ENCODE assay signal across 16 cellular contexts in genomic region chr16:85607796-85608514, GRCh38. TPM values are rescaled to one million over a fixed set of nuclear protein-coding genes. Genes with fewer than 3 reads are reported as not detected.
DNase-seq lines count a peak whose midpoint lies in the region; ATAC-seq and TF ChIP-seq lines count a peak whose summit lies in the region.
"Had no signal": no experiment of that assay in that cellular context is flagged by ENCODE, and none has a peak within 500 bp of the region (broad histone marks: within the 10 kb centered on the region; RNA-seq: fewer than 3 reads in every experiment).

No MANE protein-coding gene starts in this region.

- TF ChIP-seq CTCF in GM23338 (conservative IDR thresholded peaks at IDR 0.05; ENCODE audit: low read depth in 2 of 2) (no peak), sigmoid colon (IDR thresholded peaks at IDR 0.05) (no peak)

- 75 to 84% methylated on average over 14 of the region's 14 CpGs for WGBS in sigmoid colon, 2 donors

- no peaks in the 10 kb centered on the region for H3K9me2 ChIP-seq in GM23338 (ENCODE audit: insufficient read depth)

- H3K4me3 Mint-ChIP-seq in GM23338: peak overlapping the region; percentile 67
- H3K4me3 Mint-ChIP-seq: activated naive CD8-positive, alpha-beta T cell treated with anti-CD3 and anti-CD28 coated beads, Interleukin-2, amount 50 U/mL, for 24 hours had no signal

- peaks cover 57% of the 10 kb centered on the region for H3K4me1 ChIP-seq in GM23338 (ENCODE audit: insufficient read depth)
- peaks cover 0 to 91% (median 81%) of the 10 kb centered on the region in 4 donors for H3K4me1 ChIP-seq in sigmoid colon

- H3K36me3 ChIP-seq in GM23338 (ENCODE audit: insufficient read depth) (no peaks in the 10 kb centered on the region), sigmoid colon (no peaks in the 10 kb centered on the region)

- peak overlapping the region; percentile 85; the same call in 1 of the 2 replicates for H3K27ac Mint-ChIP-seq in GM23338
- H3K27ac Mint-ChIP-seq: activated naive CD8-positive, alpha-beta T cell treated with anti-CD3 and anti-CD28 coated beads, Interleukin-2, amount 50 U/mL, for 24 hours had no signal

- peaks cover 2% of the 10 kb centered on the region; the same call in 2 of the 3 replicates for H3K36me3 Mint-ChIP-seq in GM23338 (ENCODE audit: low read depth)

- H3K27me3 ChIP-seq in GM23338 (ENCODE audit: insufficient read depth): peaks cover 7% of the 10 kb centered on the region; the same call in 1 of the 2 replicates
- no peaks in the 10 kb centered on the region for H3K27me3 ChIP-seq in sigmoid colon

- DNase-seq in GM23338 (ENCODE audit: low spot score): no peak
- DNase-seq in NCI-H226: peak; percentile 25
- no peak for DNase-seq in sigmoid colon
- no peak for DNase-seq in C1 segment of cervical spinal cord (lab: John Stamatoyannopoulos, UW)
- DNase-seq: activated naive CD8-positive, alpha-beta T cell treated with anti-CD3 and anti-CD28 coated beads, Interleukin-2, amount 50 U/mL, for 24 hours; activated T-cell treated with anti-CD3 and anti-CD28 coated beads, Interleukin-2, amount 50 U/mL, for 48 hours; CD4-positive, alpha-beta memory T cell; midbrain; NCI-H2081 treated with DMSO at 0.1 percent for 48 hours; SHP77; stimulated activated CD4-positive, alpha-beta T cell treated with anti-CD3 and anti-CD28 coated beads, Interleukin-12 subunit alpha, Interleukin-12 subunit beta, amount 100 ng/mL, for 4 hours; T-helper 9 cell had no signal

- no peaks in the 10 kb centered on the region for H4K20me1 ChIP-seq in GM23338 (replicated peaks; ENCODE audit: insufficient read depth)

- H3K79me2 ChIP-seq in GM23338 (replicated peaks; ENCODE audit: insufficient read depth): peaks cover 48% of the 10 kb centered on the region

- H3K9me3 Mint-ChIP-seq in GM23338: no peaks in the 10 kb centered on the region
- H3K9me3 Mint-ChIP-seq: activated naive CD8-positive, alpha-beta T cell treated with anti-CD3 and anti-CD28 coated beads, Interleukin-2, amount 50 U/mL, for 24 hours; CD4-positive, alpha-beta memory T cell had no signal

- TF ChIP-seq POLR2A in sigmoid colon (IDR thresholded peaks at IDR 0.05): no peak

- H3K9me3 ChIP-seq in iPS-18c (ENCODE audit: control insufficient read depth, insufficient read depth, low read length) (no peaks in the 10 kb centered on the region), sigmoid colon (no peaks in the 10 kb centered on the region)

- peaks cover 19% of the 10 kb centered on the region for H3K27me3 Mint-ChIP-seq in GM23338 (ENCODE audit: insufficient read depth, low read depth, poor library complexity)
- H3K27me3 Mint-ChIP-seq: activated naive CD8-positive, alpha-beta T cell treated with anti-CD3 and anti-CD28 coated beads, Interleukin-2, amount 50 U/mL, for 24 hours; CD4-positive, alpha-beta memory T cell; progenitor cell of endocrine pancreas had no signal

- peak overlapping the region; percentile 71 for H3K4me2 ChIP-seq in GM23338

- no peak for TF ChIP-seq EP300 in sigmoid colon (IDR thresholded peaks at IDR 0.05)

- no peak overlapping the region for H2AFZ ChIP-seq in GM23338

- H3K4me3 ChIP-seq in GM23338 (peak overlapping the region; percentile 32), iPS-18c (ENCODE audit: insufficient read depth, low read depth, low read length) (peak overlapping the region; percentile 31), sigmoid colon (no peak overlapping the region)

- intact Hi-C loops in sigmoid colon (cut with DNase I): no loop called here

- peaks cover 29% of the 10 kb centered on the region; the same call in 1 of the 2 replicates for H3F3A ChIP-seq in GM23338 (replicated peaks; ENCODE audit: low read depth)

- H3K27ac ChIP-seq in GM23338 (ENCODE audit: low read depth) (peak overlapping the region; percentile 83; the same call in 1 of the 2 replicates), sigmoid colon (peak overlapping the region in 3 of 4 donors; percentile 73 to 80 (median 78))

- peaks cover 58% of the 10 kb centered on the region for H3K4me1 Mint-ChIP-seq in GM23338

- ATAC-seq in GM23338: no peak
- ATAC-seq in GM18870 (IDR thresholded peaks at IDR 0.05; ENCODE audit: unreplicated experiment): no peak
- no peak for ATAC-seq in GM19467 (IDR thresholded peaks at IDR 0.05; ENCODE audit: unreplicated experiment)
- ATAC-seq: activated naive CD8-positive, alpha-beta T cell treated with anti-CD3 and anti-CD28 coated beads, Interleukin-2, amount 50 U/mL, for 24 hours had no signal

TF ChIP-seq in GM23338, 12 proteins besides CTCF, POLR2A, EP300 and RAD21 (continues in another document):
- TF ChIP-seq NANOG (IDR thresholded peaks at IDR 0.05; ENCODE audit: borderline replicate concordance) (no peak), STAT1 (IDR thresholded peaks at IDR 0.05; ENCODE audit: unreplicated experiment) (no peak), JUNB (IDR thresholded peaks at IDR 0.05; ENCODE audit: unreplicated experiment) (no peak), EZH2 (IDR thresholded peaks at IDR 0.05; ENCODE audit: low read depth, unreplicated experiment) (no peak), POLR2AphosphoS5 (IDR thresholded peaks at IDR 0.05; ENCODE audit: low read depth) (no peak), EZH2phosphoT487 (IDR thresholded peaks at IDR 0.05; ENCODE audit: unreplicated experiment) (no peak), CREB1 (CRISPR knock-in tag; IDR thresholded peaks at IDR 0.05; ENCODE audit: low read depth) (no peak), ZNF462 (CRISPR knock-in tag; IDR thresholded peaks at IDR 0.05) (no peak), ZNF331 (CRISPR knock-in tag; IDR thresholded peaks at IDR 0.05; ENCODE audit: low read depth) (no peak)

RNA-seq across cellular contexts. Expression of gene GSE1, which starts 5.2 kb away (rescaled TPM):
- total RNA-seq in GM23338 (2014; rRNA removed; shearing (Covaris generic)): 118 and 135 TPM in 2 replicates
- polyA plus RNA-seq in GM23338 (2016; fragmentation: Nextera tagmentation; extraction: Ambion mirVana) (32.4 and 34.0 TPM in 2 replicates), sigmoid colon (10 to 100 TPM; 12.0 to 49.5 (median 19.4) TPM)
- total RNA-seq in sigmoid colon: 10 to 100 TPM; 30.8 to 76.7 (median 47.3) TPM

Comparison
In these comparisons a context has a peak if more than half of its experiments do, and no peak if none do; other contexts are left out.
1. H3K4me3 ChIP-seq: peak in GM23338 (single experiment) and iPS-18c (single experiment); none in sigmoid colon (0 of 4).